ENCODE assay signal across 24 cellular contexts in genomic region chr1:235424092-235424491, GRCh38. TPM values are rescaled to one million over a fixed set of nuclear protein-coding genes. Genes with fewer than 3 reads are reported as not detected.
DNase-seq lines count a peak whose midpoint lies in the region; ATAC-seq and TF ChIP-seq lines count a peak whose summit lies in the region.
"Had no signal": no experiment of that assay in that cellular context is flagged by ENCODE, and none has a peak within 500 bp of the region (broad histone marks: within the 10 kb centered on the region; RNA-seq: fewer than 3 reads in every experiment).

No MANE protein-coding gene starts in this region.

- H3K79me2 ChIP-seq in OCI-LY1 (ENCODE audit: insufficient read depth, low read length) (no peaks in the 10 kb centered on the region), mesendoderm (ENCODE audit: control insufficient read depth, insufficient read depth, low read length) (no peaks in the 10 kb centered on the region)

- H3K9ac ChIP-seq in OCI-LY1 (ENCODE audit: low read length) (peak overlapping the region; percentile 79), mesendoderm (ENCODE audit: low read length) (no peak overlapping the region)

- no peak overlapping the region for H3K4ac ChIP-seq in mesendoderm (ENCODE audit: low read depth, low read length)

- no peak overlapping the region for H2AK5ac ChIP-seq in mesendoderm (ENCODE audit: low read length)

- no peak overlapping the region for H2AFZ ChIP-seq in OCI-LY1 (ENCODE audit: low read length)

- no peak for TF ChIP-seq CTCF in CD8-positive, alpha-beta T cell (IDR thresholded peaks at IDR 0.05)
- TF ChIP-seq CTCF in OCI-LY1 (IDR thresholded peaks at IDR 0.05; ENCODE audit: low read length) (no peak), mucosa of descending colon (IDR thresholded peaks at IDR 0.05) (no peak)

- H3K27me3 ChIP-seq in CD8-positive, alpha-beta T cell (ENCODE audit: insufficient read depth, low read length), result no peaks in the 10 kb centered on the region
- no peaks in the 10 kb centered on the region for H3K27me3 ChIP-seq in OCI-LY1 (ENCODE audit: insufficient read depth, low read length)
- no peaks in the 10 kb centered on the region for H3K27me3 ChIP-seq in mesendoderm (ENCODE audit: insufficient read depth, low read length, poor library complexity)
- H3K27me3 ChIP-seq: breast epithelium, gastroesophageal sphincter, transverse colon had no signal

- no peak overlapping the region for H3K18ac ChIP-seq in mesendoderm (ENCODE audit: low read length)

- H3K56ac ChIP-seq in mesendoderm (ENCODE audit: low read length), result peak overlapping the region; percentile 25

- POLR2A ChIA-PET in CD8-positive, alpha-beta T cell (lab: Charles Lee), result interaction anchor here (0.7 to 1.1 kb wide), 2 partner anchors 23 to 165 kb away, joined by 3 read pairs; no protein-coding TSS in a partner anchor

- no peaks in the 10 kb centered on the region for H3K27me3 Mint-ChIP-seq in CD8-positive, alpha-beta T cell (ENCODE audit: low read depth)
- H3K27me3 Mint-ChIP-seq in T-helper 2 cell treated with Interferon-gamma antibody and Interleukin-4, amounts not matched to agents 5 μg/mL and 100 μg/mL, for 36 hours (ENCODE audit: low read depth), result no peaks in the 10 kb centered on the region

- peaks cover 7% of the 10 kb centered on the region for H3K79me1 ChIP-seq in mesendoderm (ENCODE audit: low read length)

- CTCF ChIA-PET in CD8-positive, alpha-beta T cell (lab: Charles Lee), result interaction anchor here (0.5 to 2.1 kb wide), 4 partner anchors 9 to 937 kb away, joined by 3 to 9 read pairs (median 4); no protein-coding TSS in a partner anchor

- H3K9me3 ChIP-seq in CD8-positive, alpha-beta T cell (ENCODE audit: low read length), result no peaks in the 10 kb centered on the region
- H3K9me3 ChIP-seq in OCI-LY1 (ENCODE audit: low read length) (no peaks in the 10 kb centered on the region), mucosa of descending colon (no peaks in the 10 kb centered on the region)
- H3K9me3 ChIP-seq: breast epithelium, gastroesophageal sphincter, HAP-1, transverse colon had no signal

- peaks cover 34% of the 10 kb centered on the region for H3K4me1 Mint-ChIP-seq in CD8-positive, alpha-beta T cell (ENCODE audit: low read depth)
- H3K4me1 Mint-ChIP-seq in T-helper 2 cell treated with Interferon-gamma antibody and Interleukin-4, amounts not matched to agents 5 μg/mL and 100 μg/mL, for 36 hours (ENCODE audit: low read depth), result peaks cover 13% of the 10 kb centered on the region

- no peaks in the 10 kb centered on the region for H3K9me3 Mint-ChIP-seq in CD8-positive, alpha-beta T cell
- H3K9me3 Mint-ChIP-seq in T-helper 2 cell treated with Interferon-gamma antibody and Interleukin-4, amounts not matched to agents 5 μg/mL and 100 μg/mL, for 36 hours, result no peaks in the 10 kb centered on the region

- no peak overlapping the region for H4K8ac ChIP-seq in mesendoderm (ENCODE audit: low read depth, low read length)

- H4K5ac ChIP-seq in mesendoderm (ENCODE audit: low read length), result no peak overlapping the region

- peaks cover 12% of the 10 kb centered on the region for H3K36me3 Mint-ChIP-seq in CD8-positive, alpha-beta T cell
- H3K36me3 Mint-ChIP-seq in T-helper 2 cell treated with Interferon-gamma antibody and Interleukin-4, amounts not matched to agents 5 μg/mL and 100 μg/mL, for 36 hours (ENCODE audit: low read depth), result peaks cover 1% of the 10 kb centered on the region

- no peaks in the 10 kb centered on the region for H4K20me1 ChIP-seq in OCI-LY1 (ENCODE audit: insufficient read depth, low read length)

- H3K36me3 ChIP-seq in CD8-positive, alpha-beta T cell (ENCODE audit: insufficient read depth, low read length), result no peaks in the 10 kb centered on the region
- H3K36me3 ChIP-seq in OCI-LY1 (ENCODE audit: insufficient read depth, low read length), result peaks cover 12% of the 10 kb centered on the region; the same call in 1 of the 2 replicates
- H3K36me3 ChIP-seq in mesendoderm (ENCODE audit: control insufficient read depth, insufficient read depth, low read length), result no peaks in the 10 kb centered on the region
- no peaks in the 10 kb centered on the region for H3K36me3 ChIP-seq in mucosa of descending colon (ENCODE audit: low read depth)
- H3K36me3 ChIP-seq: breast epithelium, HAP-1, transverse colon had no signal

- no peaks in the 10 kb centered on the region for H3F3A ChIP-seq in OCI-LY1 (ENCODE audit: insufficient read depth, low read length)

- no peak overlapping the region for H2BK5ac ChIP-seq in mesendoderm (ENCODE audit: low read length)

- H2BK15ac ChIP-seq in mesendoderm (replicated peaks; ENCODE audit: low read depth), result no peak overlapping the region

- no peak overlapping the region for H3K4me3 ChIP-seq in CD8-positive, alpha-beta T cell (ENCODE audit: low read depth, low read length)
- H3K4me3 ChIP-seq in OCI-LY1 (ENCODE audit: low read depth, low read length, poor library complexity, severe bottlenecking) (peak overlapping the region; percentile 75), mesendoderm (ENCODE audit: low read length) (no peak overlapping the region), mucosa of descending colon (no peak overlapping the region)
- H3K4me3 ChIP-seq: breast epithelium, coronary artery, gastroesophageal sphincter, HAP-1, K562, smooth muscle cell, transverse colon had no signal

- WGBS in mesendoderm (ENCODE audit: extremely low coverage, insufficient coverage, low lambda C conversion rate), result no CpG with 5 or more reads among the region's 8 CpGs

- H3K23ac ChIP-seq in mesendoderm (ENCODE audit: low read length), result no peak overlapping the region

- no peaks in the 10 kb centered on the region for H3K9me2 ChIP-seq in OCI-LY1 (ENCODE audit: low read depth, low read length)

- DNase-seq in NCI-H2107 (lab: John Stamatoyannopoulos, UW), result peak; percentile 15
- no peak for DNase-seq in NCI-H2107 treated with DMSO at 0.1 percent for 48 hours (lab: John Stamatoyannopoulos, UW; ENCODE audit: unreplicated experiment)
- DNase-seq in CD8-positive, alpha-beta T cell, result no peak
- peak; percentile 73 for DNase-seq in mesendoderm
- no peak for DNase-seq in T-helper 2 cell treated with Interferon-gamma antibody and Interleukin-4, amounts not matched to agents 5 μg/mL and 100 μg/mL, for 36 hours (ENCODE audit: low spot score)
- no peak for DNase-seq in NCI-H226
- no peak for DNase-seq in mucosa of descending colon
- DNase-seq: 8988T; activated effector memory CD4-positive, alpha-beta T cell treated with Interleukin-2 at 50 U/mL for 16 hours; AML-193; amniotic stem cell; NCI-H1436 treated with DMSO at 0.1 percent for 48 hours; NCI-H82; retina; Right ventricle myocardium superior; stimulated activated CD4-positive, alpha-beta T cell treated with anti-CD3 and anti-CD28 coated beads, Interleukin-2, amount 100 ng/mL, for 48 hours; transverse colon had no signal

- H2BK120ac ChIP-seq in mesendoderm (ENCODE audit: low read depth, low read length), result no peak overlapping the region

- no peak for ATAC-seq in CD8-positive, alpha-beta T cell
- ATAC-seq in mucosa of descending colon, result no peak

- no peak overlapping the region for H3K27ac ChIP-seq in CD8-positive, alpha-beta T cell (ENCODE audit: low read depth, low read length)
- H3K27ac ChIP-seq in OCI-LY1 (ENCODE audit: low read depth, low read length, poor library complexity, severe bottlenecking), result peak overlapping the region; percentile 89
- H3K27ac ChIP-seq in mesendoderm (ENCODE audit: low read depth, low read length), result no peak overlapping the region
- H3K27ac ChIP-seq: breast epithelium, coronary artery, gastroesophageal sphincter, transverse colon had no signal

- H3K4me2 ChIP-seq in OCI-LY1 (ENCODE audit: low read length) (peak overlapping the region; percentile 91), mesendoderm (ENCODE audit: low read length) (no peak overlapping the region)
- H3K4me2 ChIP-seq: smooth muscle cell had no signal

- H3K4me3 Mint-ChIP-seq in CD8-positive, alpha-beta T cell, result peak overlapping the region; percentile 35
- H3K4me3 Mint-ChIP-seq in T-helper 2 cell treated with Interferon-gamma antibody and Interleukin-4, amounts not matched to agents 5 μg/mL and 100 μg/mL, for 36 hours, result no peak overlapping the region

- intact Hi-C loops in CD8-positive, alpha-beta T cell (cut with DNase I, micrococcal nuclease), result no loop called here
- intact Hi-C loops in mucosa of descending colon (cut with DNase I, micrococcal nuclease), result no loop called here

- H3K4me1 ChIP-seq in CD8-positive, alpha-beta T cell (ENCODE audit: insufficient read depth, low read length), result peaks cover 22% of the 10 kb centered on the region
- H3K4me1 ChIP-seq in OCI-LY1 (ENCODE audit: insufficient read depth, low read length, severe bottlenecking) (peaks cover 58% of the 10 kb centered on the region), mesendoderm (ENCODE audit: control insufficient read depth, low read depth, low read length) (peaks cover 7% of the 10 kb centered on the region), mucosa of descending colon (ENCODE audit: low read depth) (no peaks in the 10 kb centered on the region)
- H3K4me1 ChIP-seq: gastroesophageal sphincter, HAP-1, transverse colon had no signal

- peak overlapping the region; percentile 52 for H3K27ac Mint-ChIP-seq in CD8-positive, alpha-beta T cell
- no peak overlapping the region for H3K27ac Mint-ChIP-seq in T-helper 2 cell treated with Interferon-gamma antibody and Interleukin-4, amounts not matched to agents 5 μg/mL and 100 μg/mL, for 36 hours

RNA-seq across cellular contexts. Expression of gene TBCE, which starts 56.9 kb away (rescaled TPM):
- 1 to 10 TPM; 6.0 to 7.1 TPM for total RNA-seq in CD8-positive, alpha-beta T cell
- 46.4 TPM for polyA plus RNA-seq in mesendoderm (2013, experiment 1 of 2)
- polyA plus RNA-seq in mesendoderm (2013, experiment 2 of 2), result 47.4 TPM
- 10 to 100 TPM; 21.1 to 25.5 (median 23.9) TPM for total RNA-seq in mucosa of descending colon

Comparison
In these comparisons a context has a peak if more than half of its experiments do, and no peak if none do; other contexts are left out.
1. DNase-seq: peak in NCI-H2107 (single experiment) and mesendoderm (single experiment); none in NCI-H2107 treated with DMSO at 0.1 percent for 48 hours (single experiment), CD8-positive, alpha-beta T cell (0 of 7), T-helper 2 cell treated with Interferon-gamma antibody and Interleukin-4, amounts not matched to agents 5 μg/mL and 100 μg/mL, for 36 hours (single experiment), NCI-H226 (single experiment) and mucosa of descending colon (0 of 3).